In genomic region chr7:20237464-20238267, GRCh38 we compare ENCODE assay signal across 27 cellular contexts. TPM values are rescaled to one million over a fixed set of nuclear protein-coding genes. Genes with fewer than 3 reads are reported as not detected.
A peak's percentile ranks its signal among the peaks of the same experiment; 100 is the strongest.
DNase-seq lines count a peak whose midpoint lies in the region; ATAC-seq, FAIRE-seq and TF ChIP-seq lines count a peak whose summit lies in the region.
"Had no signal": no experiment of that assay in that cellular context is flagged by ENCODE, and none has a peak within 500 bp of the region (broad histone marks: within the 10 kb centered on the region; RNA-seq: fewer than 3 reads in every experiment).

No MANE protein-coding gene starts in this region.

- TF ChIP-seq POLR2A in GM18951 (IDR thresholded peaks at IDR 0.05; ENCODE audit: extremely low read depth, insufficient read depth, insufficient read length) (peak; percentile 26), GM12878 (IDR thresholded peaks at IDR 0.05; ENCODE audit: low read depth, low read length) (no peak)

- H3K4me2 ChIP-seq in KMS-11 (peak overlapping the region; percentile 58), GM12878 (ENCODE audit: control insufficient read depth, insufficient read depth) (peak overlapping the region; percentile 64)

- no peaks in the 10 kb centered on the region for H3K79me2 ChIP-seq in KMS-11 (ENCODE audit: insufficient read depth, low read depth)
- no peaks in the 10 kb centered on the region for H3K79me2 ChIP-seq in GM12878 (ENCODE audit: control insufficient read depth, insufficient read depth, low read length)

- no peak overlapping the region for H3K4me3 Mint-ChIP-seq in nephron progenitor cell
- no peak overlapping the region for H3K4me3 Mint-ChIP-seq in CD8-positive, alpha-beta T cell
- H3K4me3 Mint-ChIP-seq: activated naive CD8-positive, alpha-beta T cell treated with anti-CD3 and anti-CD28 coated beads, Interleukin-2, amount 10 ng/mL, durations not matched to agents 7 days and 5 days; endodermal cell had no signal

- peak; percentile 25 for ATAC-seq in GM12878
- no peak for ATAC-seq in CD8-positive, alpha-beta T cell
- ATAC-seq: gastrocnemius medialis, left ventricle myocardium superior had no signal

- BruUV-seq in GM12878 (replicated peaks; lab: Mats Ljungman, UMichigan) = no TSS peak

- TF ChIP-seq CTCF in KMS-11 (conservative IDR thresholded peaks at IDR 0.05; ENCODE audit: low read depth, low read length) (no peak), GM12878 (IDR thresholded peaks at IDR 0.05 in 2 of 3, conservative IDR thresholded peaks at IDR 0.05 in 1 of 3; ENCODE audit: control insufficient read depth in 2 of 3, extremely low read depth in 1 of 3, insufficient read depth in 1 of 3, low read depth in 3 of 3, low read length in 3 of 3) (no peak), nephron progenitor cell (IDR thresholded peaks at IDR 0.05) (no peak)
- no peak for TF ChIP-seq CTCF in CD8-positive, alpha-beta T cell (IDR thresholded peaks at IDR 0.05)

- CTCF ChIA-PET in GM12878 (lab: Yijun Ruan, JAX) = interaction anchor here (0.5 to 12.5 kb wide), 12 partner anchors 17 to 92 kb away, joined by 3 to 159 read pairs (median 4); partner anchors contain the start of gene MACC1
- CTCF ChIA-PET in CD8-positive, alpha-beta T cell (lab: Charles Lee) = no interaction called here

- H3K27me3 ChIP-seq in KMS-11 (ENCODE audit: insufficient read depth, low read depth) (no peaks in the 10 kb centered on the region), GM12878 (replicated peaks in 1 of 2; ENCODE audit: control insufficient read depth in 2 of 2, insufficient read depth in 2 of 2, low read length in 1 of 2) (no peaks in the 10 kb centered on the region), neuron (ENCODE audit: insufficient read depth, low read length) (no peaks in the 10 kb centered on the region)
- no peaks in the 10 kb centered on the region for H3K27me3 ChIP-seq in CD8-positive, alpha-beta T cell (ENCODE audit: insufficient read depth, low read length)
- H3K27me3 ChIP-seq: esophagus muscularis mucosa, gastrocnemius medialis had no signal

- in situ Hi-C loops in GM18951 (cut with MboI; ENCODE audit: low sequenced_read_pairs, unreplicated experiment) = no loop called here
- in situ Hi-C loops in GM12878 (cut with MboI) = loop anchor here (25.0 kb wide), 2 partner anchors 1125 to 1700 kb away; partner anchors contain the start of gene CDCA7L

- SMC1A ChIA-PET in GM12878 (lab: Charles Lee; ENCODE audit: uncharacterized antibody, unreplicated experiment) = interaction anchor here (0.6 to 16.4 kb wide), 19 partner anchors 10 to 490 kb away, joined by 3 to 474 read pairs (median 5); partner anchors contain the start of genes ITGB8 and MACC1

- peak overlapping the region; percentile 67 for H3K27ac ChIP-seq in KMS-11
- peak overlapping the region; percentile 75 for H3K27ac ChIP-seq in GM12878 (ENCODE audit: control insufficient read depth, insufficient read depth)
- H3K27ac ChIP-seq in CD8-positive, alpha-beta T cell (ENCODE audit: low read depth, low read length) = no peak overlapping the region
- H3K27ac ChIP-seq: C4-2B, esophagus muscularis mucosa, gastrocnemius medialis had no signal

- peaks cover 69% of the 10 kb centered on the region for H3K4me1 ChIP-seq in KMS-11 (ENCODE audit: low read depth, poor library complexity, severe bottlenecking)
- H3K4me1 ChIP-seq in GM12878 (ENCODE audit: control insufficient read depth, insufficient read depth, low read length) = peaks cover 58% of the 10 kb centered on the region
- peaks cover 42% of the 10 kb centered on the region for H3K4me1 ChIP-seq in neuron (ENCODE audit: insufficient read depth, low read length)
- H3K4me1 ChIP-seq in CD8-positive, alpha-beta T cell (ENCODE audit: insufficient read depth, low read length) = no peaks in the 10 kb centered on the region
- H3K4me1 ChIP-seq: esophagus muscularis mucosa, gastrocnemius medialis had no signal

- DNase-seq in GM12878 (ENCODE audit: low read depth, low spot score) (no peak), DMS153 treated with DMSO at 0.1 percent for 48 hours (lab: John Stamatoyannopoulos, UW; ENCODE audit: unreplicated experiment) (no peak), nephron progenitor cell (no peak)
- no peak for DNase-seq in CD8-positive, alpha-beta T cell
- DNase-seq: activated CD8-positive, alpha-beta memory T cell treated with anti-CD3 and anti-CD28 coated beads for 24 hours; activated effector memory CD4-positive, alpha-beta T cell treated with anti-CD3 and anti-CD28 coated beads, Interleukin-2, amount 50 U/mL, for 16 hours; activated naive CD8-positive, alpha-beta T cell treated with anti-CD3 and anti-CD28 coated beads, Interleukin-2, amount 10 ng/mL, durations not matched to agents 7 days and 5 days; cortex of kidney; endodermal cell; gastrocnemius medialis; H7; left ventricle myocardium superior; NCI-H1417 treated with DMSO at 0.1 percent for 48 hours; NCI-H2081; NCI-H748 treated with DMSO at 0.1 percent for 48 hours; stimulated activated CD4-positive, alpha-beta T cell treated with anti-CD3 and anti-CD28 coated beads, Interleukin-4, amount 100 ng/mL, for 24 hours; T-helper 2 cell had no signal

- RAD21 ChIA-PET in GM12878 (lab: Charles Lee; ENCODE audit: unreplicated experiment) = interaction anchor here (0.6 to 11.5 kb wide), 20 partner anchors 18 to 176 kb away, joined by 3 to 230 read pairs (median 6); partner anchors contain the start of gene MACC1

- peaks cover 12% of the 10 kb centered on the region for H3K4me1 Mint-ChIP-seq in nephron progenitor cell
- H3K4me1 Mint-ChIP-seq in CD8-positive, alpha-beta T cell (ENCODE audit: low read depth) = no peaks in the 10 kb centered on the region

- H3K4me3 ChIP-seq in KMS-11 (IDR thresholded peaks at IDR 0.05; ENCODE audit: insufficient read depth, low read depth, low read length) (no peak overlapping the region), GM12878 (no peak overlapping the region), neuron (ENCODE audit: low read length) (no peak overlapping the region)
- H3K4me3 ChIP-seq in CD8-positive, alpha-beta T cell (ENCODE audit: low read depth, low read length) = no peak overlapping the region
- H3K4me3 ChIP-seq: esophagus muscularis mucosa, gastrocnemius medialis, mucosa of descending colon had no signal

- no peak for FAIRE-seq in GM12878 (lab: Jason Lieb, UNC)
- FAIRE-seq: D721Med, urothelium cell line had no signal

- no peaks in the 10 kb centered on the region for H3K9me3 ChIP-seq in GM12878 (replicated peaks; ENCODE audit: control insufficient read depth, insufficient read depth, low read length)
- no peaks in the 10 kb centered on the region for H3K9me3 ChIP-seq in neuron (ENCODE audit: low read length)
- no peaks in the 10 kb centered on the region for H3K9me3 ChIP-seq in CD8-positive, alpha-beta T cell (ENCODE audit: low read length)
- H3K9me3 ChIP-seq: esophagus muscularis mucosa, gastrocnemius medialis, mucosa of descending colon had no signal

- 33% methylated on average over 2 of the region's 2 CpGs for WGBS in GM12878 (ENCODE audit: insufficient coverage, insufficient replicate concordance, low lambda C conversion rate, missing lambda C conversion rate)

- intact Hi-C loops in GM12878 (cut with micrococcal nuclease; ENCODE audit: unreplicated experiment) = loop anchor here (1.0 to 2.0 kb wide), 4 partner anchors 17 to 61 kb away; no protein-coding TSS in a partner anchor
- intact Hi-C loops in CD8-positive, alpha-beta T cell (cut with DNase I, micrococcal nuclease) = no loop called here

- H3K9ac ChIP-seq in KMS-11 (no peak overlapping the region), GM12878 (ENCODE audit: control insufficient read depth, insufficient read depth, low read length) (peak overlapping the region; percentile 49; the same call in 1 of the 2 replicates)

- H3K36me3 Mint-ChIP-seq in nephron progenitor cell (ENCODE audit: low read depth) = no peaks in the 10 kb centered on the region
- H3K36me3 Mint-ChIP-seq in CD8-positive, alpha-beta T cell = no peaks in the 10 kb centered on the region
- H3K36me3 Mint-ChIP-seq: activated naive CD8-positive, alpha-beta T cell treated with anti-CD3 and anti-CD28 coated beads, Interleukin-2, amount 10 ng/mL, durations not matched to agents 7 days and 5 days; stimulated activated effector memory CD8-positive, alpha-beta T cell treated with anti-CD3 and anti-CD28 coated beads, Interleukin-12 subunit alpha, Interleukin-12 subunit beta, amount 100 ng/mL, for 72 hours had no signal

- H4K20me1 ChIP-seq in KMS-11 (ENCODE audit: insufficient read depth) (no peaks in the 10 kb centered on the region), GM12878 (ENCODE audit: control insufficient read depth, insufficient read depth) (no peaks in the 10 kb centered on the region)

- H2AFZ ChIP-seq in KMS-11 (ENCODE audit: low read depth) (peak overlapping the region; percentile 14; the same call in 1 of the 2 replicates), GM12878 (ENCODE audit: control insufficient read depth, low read depth, low read length) (no peak overlapping the region; the same call in 1 of the 2 replicates), neuron (ENCODE audit: low read depth, low read length) (peak overlapping the region; percentile 38)

- POLR2A ChIA-PET in GM12878 (lab: Charles Lee) = interaction anchor here (0.7 to 10.2 kb wide), 13 partner anchors 14 to 92 kb away, joined by 3 to 151 read pairs (median 6); partner anchors contain the start of genes ITGB8 and MACC1
- POLR2A ChIA-PET in CD8-positive, alpha-beta T cell (lab: Charles Lee) = no interaction called here

- peaks cover 7% of the 10 kb centered on the region for H3K27me3 Mint-ChIP-seq in nephron progenitor cell (ENCODE audit: low read depth, poor library complexity)
- H3K27me3 Mint-ChIP-seq in CD8-positive, alpha-beta T cell (ENCODE audit: low read depth) = no peaks in the 10 kb centered on the region

- peak; percentile 42 to 44; a peak in 2 of 4 replicates for TF ChIP-seq EP300 in GM12878 (IDR thresholded peaks at IDR 0.05; ENCODE audit: borderline replicate concordance in 1 of 2, control insufficient read depth in 1 of 2, low read depth in 2 of 2, low read length in 2 of 2)

- no peaks in the 10 kb centered on the region for H3K9me3 Mint-ChIP-seq in nephron progenitor cell
- H3K9me3 Mint-ChIP-seq in CD8-positive, alpha-beta T cell = no peaks in the 10 kb centered on the region
- H3K9me3 Mint-ChIP-seq: activated naive CD8-positive, alpha-beta T cell treated with anti-CD3 and anti-CD28 coated beads, Interleukin-2, amount 10 ng/mL, durations not matched to agents 7 days and 5 days; endodermal cell; neural crest cell had no signal

- H3K36me3 ChIP-seq in KMS-11 (ENCODE audit: insufficient read depth) (no peaks in the 10 kb centered on the region), GM12878 (ENCODE audit: control insufficient read depth in 2 of 2, insufficient read depth in 2 of 2, low read length in 1 of 2) (no peaks in the 10 kb centered on the region), neuron (ENCODE audit: insufficient read depth, low read length) (no peaks in the 10 kb centered on the region)
- no peaks in the 10 kb centered on the region for H3K36me3 ChIP-seq in CD8-positive, alpha-beta T cell (ENCODE audit: insufficient read depth, low read length)
- H3K36me3 ChIP-seq: esophagus muscularis mucosa, gastrocnemius medialis had no signal

- no peak for TF ChIP-seq RAD21 in GM12878 (IDR thresholded peaks at IDR 0.05; ENCODE audit: insufficient read depth, low read depth, low read length)

- no peak overlapping the region for H3K27ac Mint-ChIP-seq in nephron progenitor cell
- H3K27ac Mint-ChIP-seq in CD8-positive, alpha-beta T cell = no peak overlapping the region
- H3K27ac Mint-ChIP-seq: activated naive CD8-positive, alpha-beta T cell treated with anti-CD3 and anti-CD28 coated beads, Interleukin-2, amount 10 ng/mL, durations not matched to agents 7 days and 5 days; endodermal cell had no signal

RNA-seq across cellular contexts. Expression of gene MACC1, which starts 20.5 kb away (rescaled TPM):
- total RNA-seq in GM12878 (2013; cell fraction: nucleolus; rRNA removed) = 593 and 645 TPM in 2 replicates
- total RNA-seq in GM12878 (2014; rRNA removed) = 23.7 and 31.0 TPM in 2 replicates
- 47.7 and 47.8 TPM in 2 replicates for total RNA-seq in GM12878 (2014; rRNA removed; fragmentation: Illumina TruSeq; extraction: Trizol)
- total RNA-seq in GM12878 (2021) = 26.6 and 27.6 TPM in 2 replicates
- 2.0 TPM for polyA plus RNA-seq in GM12878 (2011; ENCODE audit: low read depth)
- polyA plus RNA-seq in GM12878 (2011; rRNA removed) = 61.1 and 99.6 TPM in 2 replicates
- polyA plus RNA-seq in GM12878 (2011; cell fraction: cytosol; rRNA removed) = 20.5 and 20.6 TPM in 2 replicates
- 47.9 and 49.9 TPM in 2 replicates for polyA plus RNA-seq in GM12878 (2011; cell fraction: nucleus; rRNA removed)
- 2.8 and 4.0 TPM in 2 replicates for polyA plus RNA-seq in GM12878 (2012)
- 14.4 and 16.0 TPM in 2 replicates for polyA plus RNA-seq in GM12878 (2014; fragmentation: Illumina TruSeq; extraction: Trizol)
- polyA plus RNA-seq in GM12878 (2014; fragmentation: Nextera tagmentation; extraction: Ambion mirVana) = 10 to 100 TPM in 1 of 2 experiments, 1 to 10 TPM in 1; 6.0 to 10.9 TPM
- 6.5 and 8.0 TPM in 2 replicates for polyA plus RNA-seq in GM12878 (2014; rRNA removed)
- polyA plus RNA-seq in GM12878 (2016; fragmentation: Nextera tagmentation; extraction: Ambion mirVana) = 10 to 100 TPM in 1 of 2 experiments, 1 to 10 TPM in 1; 9.0 to 11.0 TPM
- polyA minus RNA-seq in GM12878 (2011; rRNA and poly(A)+ RNA removed) = 172 and 187 TPM in 2 replicates
- 79.0 and 99.2 TPM in 2 replicates for polyA minus RNA-seq in GM12878 (2011; cell fraction: cytosol; rRNA and poly(A)+ RNA removed)
- polyA minus RNA-seq in GM12878 (2011; cell fraction: nucleus; rRNA and poly(A)+ RNA removed) = 139 and 207 TPM in 2 replicates
- total RNA-seq in CD8-positive, alpha-beta T cell = under 1 TPM; 0.06 to 0.14 TPM
- total RNA-seq: gastrocnemius medialis had no signal

Comparison
In these comparisons a context has a peak if more than half of its experiments do, and no peak if none do; other contexts are left out.
1. RNA of gene MACC1, which starts 20.5 kb away (total RNA-seq): 23.7 to 645 TPM in GM12878; 0.06 to 0.14 TPM in CD8-positive, alpha-beta T cell; every median in the first group is over 10 times any median in the second.